Comparison of ENCODE assay signal across 8 cellular contexts in the genomic region with DNA sequence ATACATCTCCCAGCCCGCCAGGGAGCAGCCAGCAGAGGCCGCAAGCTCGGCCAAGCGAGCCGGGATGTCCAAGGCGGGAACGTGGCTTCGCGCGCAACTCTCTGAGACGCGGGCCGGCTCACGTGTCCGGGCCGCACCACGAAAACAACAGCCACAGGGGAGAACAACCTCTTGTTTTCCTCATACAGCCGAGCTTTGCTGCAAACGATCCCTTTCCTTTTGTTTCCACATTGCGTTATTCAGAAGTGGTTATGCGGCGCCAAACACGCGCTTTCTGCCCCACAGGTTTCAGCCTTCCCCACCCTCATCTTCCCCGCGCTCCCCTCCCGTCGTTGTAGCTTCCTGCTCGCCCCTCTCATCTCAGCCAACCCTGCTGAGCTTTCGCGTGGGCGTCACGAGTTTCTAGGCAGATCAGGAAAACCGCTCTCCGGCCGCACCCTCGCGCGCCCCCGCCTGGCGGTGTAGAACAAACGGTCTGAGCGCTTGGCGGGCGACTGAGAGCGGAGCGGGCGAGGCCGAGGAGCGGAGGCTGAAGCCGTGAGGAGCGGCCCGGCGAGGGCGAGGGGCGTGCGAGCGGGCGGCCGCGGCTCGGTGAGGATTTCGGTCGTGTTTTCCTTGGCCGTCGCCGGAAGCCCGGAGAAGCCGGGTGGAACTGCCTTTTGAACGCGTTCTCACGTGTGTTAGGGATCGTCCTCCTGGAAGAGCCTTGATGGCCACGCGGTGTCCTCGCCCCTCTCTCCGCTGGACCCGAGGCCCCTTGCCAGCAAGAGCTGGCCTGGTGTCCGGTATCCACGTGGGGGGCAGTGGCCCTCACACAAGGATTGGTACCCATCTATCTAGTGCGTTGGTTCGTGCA. TPM values are rescaled to one million over a fixed set of nuclear protein-coding genes. Genes with fewer than 3 reads are reported as not detected.
DNase-seq lines count a peak whose midpoint lies in the region; ATAC-seq and TF ChIP-seq lines count a peak whose summit lies in the region.

No MANE protein-coding gene starts in this region.

- no peaks in the 10 kb centered on the region for H4K20me1 ChIP-seq in hepatocyte (ENCODE audit: insufficient read depth, poor library complexity, severe bottlenecking)

- H3K9me2 ChIP-seq in hepatocyte (replicated peaks; ENCODE audit: insufficient read depth): no peaks in the 10 kb centered on the region

- H3K9me3 ChIP-seq in ascending aorta: no peaks in the 10 kb centered on the region
- H3K9me3 ChIP-seq in hepatocyte (ENCODE audit: low read depth): no peaks in the 10 kb centered on the region
- H3K9me3 ChIP-seq in aorta (ENCODE audit: control insufficient read depth, low read length): no peaks in the 10 kb centered on the region

- H3K27ac Mint-ChIP-seq in T-helper 1 cell treated with Interleukin-12 subunit alpha and Interleukin-12 subunit beta and Interleukin-4 antibody, amounts not matched to agents 30 μg/mL and 1 μg/mL, for 36 hours: peak overlapping the region; percentile 96

- H3K36me3 Mint-ChIP-seq in T-helper 1 cell treated with Interleukin-12 subunit alpha and Interleukin-12 subunit beta and Interleukin-4 antibody, amounts not matched to agents 30 μg/mL and 1 μg/mL, for 36 hours (ENCODE audit: low read depth): peaks cover 9% of the 10 kb centered on the region

- H3K27ac ChIP-seq in ascending aorta: peak overlapping the region; percentile 36 to 41
- H3K27ac ChIP-seq in hepatocyte: no peak overlapping the region
- H3K27ac ChIP-seq in aorta (ENCODE audit: low read depth in 1 of 2, low read length in 2 of 2): no peak overlapping the region

- H3K36me3 ChIP-seq in ascending aorta: no peaks in the 10 kb centered on the region
- H3K36me3 ChIP-seq in hepatocyte (replicated peaks; ENCODE audit: insufficient read depth, low read depth): no peaks in the 10 kb centered on the region
- no peaks in the 10 kb centered on the region for H3K36me3 ChIP-seq in aorta (ENCODE audit: control insufficient read depth in 1 of 2, insufficient read depth in 2 of 2, low read length in 1 of 2)

- TF ChIP-seq CTCF in ascending aorta (IDR thresholded peaks at IDR 0.05) (peak; percentile 73 to 84 (median 84)), hepatocyte (IDR thresholded peaks at IDR 0.05; ENCODE audit: poor library complexity) (peak; percentile 71)

- peak overlapping the region; percentile 84 for H2AFZ ChIP-seq in hepatocyte

- peaks cover 3 to 5% of the 10 kb centered on the region in 2 donors for H3K4me1 ChIP-seq in ascending aorta
- peaks cover 5% of the 10 kb centered on the region for H3K4me1 ChIP-seq in hepatocyte (ENCODE audit: insufficient read depth)
- no peaks in the 10 kb centered on the region for H3K4me1 ChIP-seq in aorta (ENCODE audit: control insufficient read depth in 1 of 2, insufficient read depth in 2 of 2, low read length in 2 of 2)

- H3K4me1 Mint-ChIP-seq in T-helper 1 cell treated with Interleukin-12 subunit alpha and Interleukin-12 subunit beta and Interleukin-4 antibody, amounts not matched to agents 30 μg/mL and 1 μg/mL, for 36 hours (ENCODE audit: low read depth): peaks cover 21% of the 10 kb centered on the region

- intact Hi-C loops in ascending aorta (cut with DNase I) (no loop called here), aorta (cut with DNase I) (loop anchor here in 1 of 2 donors (5.0 kb wide), 1 partner anchor 283 kb away; the partner anchor contains the start of gene ERN1)

- H3K9me3 Mint-ChIP-seq in T-helper 1 cell treated with Interleukin-12 subunit alpha and Interleukin-12 subunit beta and Interleukin-4 antibody, amounts not matched to agents 30 μg/mL and 1 μg/mL, for 36 hours: peaks cover 7% of the 10 kb centered on the region

- H3K27me3 Mint-ChIP-seq in T-helper 1 cell treated with Interleukin-12 subunit alpha and Interleukin-12 subunit beta and Interleukin-4 antibody, amounts not matched to agents 30 μg/mL and 1 μg/mL, for 36 hours (ENCODE audit: low read depth): peaks cover 24% of the 10 kb centered on the region

- peak overlapping the region; percentile 82 for H3K4me2 ChIP-seq in hepatocyte

- peak overlapping the region; percentile 81 for H3K4me3 Mint-ChIP-seq in T-helper 1 cell treated with Interleukin-12 subunit alpha and Interleukin-12 subunit beta and Interleukin-4 antibody, amounts not matched to agents 30 μg/mL and 1 μg/mL, for 36 hours

- ATAC-seq in HG03460 (IDR thresholded peaks at IDR 0.05; ENCODE audit: unreplicated experiment): peak; percentile 89
- ATAC-seq in aorta (ENCODE audit: low FRiP score): peak; percentile 96

- H3K4me3 ChIP-seq in ascending aorta (peak overlapping the region; percentile 23 to 56), hepatocyte (no peak overlapping the region), aorta (ENCODE audit: low read length in 2 of 2) (no peak overlapping the region)

- H3K79me2 ChIP-seq in hepatocyte: no peaks in the 10 kb centered on the region

- DNase-seq in AG08395 (ENCODE audit: low spot score): peak; percentile 95
- peak; percentile 96 for DNase-seq in GM19238 (ENCODE audit: insufficient read length, low spot score)
- DNase-seq in ascending aorta (ENCODE audit: low spot score in 2 of 2): peak; percentile 69 to 95
- peak; percentile 94 for DNase-seq in hepatocyte (ENCODE audit: low spot score)
- peak; percentile 94 for DNase-seq in retina
- peak; percentile 96 to 98 for DNase-seq in aorta

- WGBS in hepatocyte (ENCODE audit: low lambda C conversion rate, missing lambda C conversion rate): 33% methylated on average over 68 of the region's 82 CpGs
- 7 to 9% methylated on average over 71 to 82 of the region's 82 CpGs for WGBS in aorta, 2 donors

- H3K27me3 ChIP-seq in ascending aorta: no peaks in the 10 kb centered on the region
- no peaks in the 10 kb centered on the region for H3K27me3 ChIP-seq in hepatocyte
- H3K27me3 ChIP-seq in aorta (ENCODE audit: control insufficient read depth in 1 of 2, insufficient read depth in 2 of 2, low read length in 1 of 2): no peaks in the 10 kb centered on the region

RNA-seq across cellular contexts. Expression of gene SMARCD2, which starts 6.6 kb away (rescaled TPM):
- total RNA-seq in ascending aorta: 78.0 TPM
- 55.5 and 65.7 TPM in 2 replicates for total RNA-seq in hepatocyte
- 46.0 and 52.9 TPM in 2 replicates for polyA plus RNA-seq in hepatocyte
- 10 to 100 TPM; 43.0 to 69.7 TPM for total RNA-seq in aorta
- 10 to 100 TPM; 37.9 to 61.5 TPM for polyA plus RNA-seq in aorta

RNA-seq across cellular contexts. Expression of gene FTSJ3, which starts 21.6 kb away (rescaled TPM):
- 18.2 TPM for total RNA-seq in ascending aorta
- 27.0 and 28.5 TPM in 2 replicates for total RNA-seq in hepatocyte
- polyA plus RNA-seq in hepatocyte: 28.5 and 30.0 TPM in 2 replicates
- total RNA-seq in aorta: 10 to 100 TPM; 29.4 to 38.1 TPM
- polyA plus RNA-seq in aorta: 10 to 100 TPM; 10.0 to 30.0 TPM

RNA-seq across cellular contexts. Expression of gene PSMC5, which starts 21.8 kb away (rescaled TPM):
- 83.7 TPM for total RNA-seq in ascending aorta
- total RNA-seq in hepatocyte: 37.3 and 46.6 TPM in 2 replicates
- 129 and 132 TPM in 2 replicates for polyA plus RNA-seq in hepatocyte
- 10 to 100 TPM; 81.1 to 92.9 TPM for total RNA-seq in aorta
- polyA plus RNA-seq in aorta: 100 to 1,000 TPM; 144 to 208 TPM

RNA-seq across cellular contexts. Expression of gene CSH2, which starts 24.4 kb away (rescaled TPM):
- total RNA-seq in ascending aorta (not detected), hepatocyte (1.4 and 2.8 TPM in 2 replicates), aorta (not detected)
- polyA plus RNA-seq in hepatocyte (0.84 TPM in 1 of 2 replicates, not detected in the other), aorta (not detected)

RNA-seq across cellular contexts. Expression of gene GH2, which starts 32.7 kb away (rescaled TPM):
- not detected for total RNA-seq in ascending aorta
- not detected in 2 replicates for total RNA-seq in hepatocyte
- polyA plus RNA-seq in hepatocyte: 1.8 TPM in 1 of 2 replicates, not detected in the other
- not detected for total RNA-seq in aorta
- polyA plus RNA-seq in aorta: not detected

Comparison
In these comparisons a context has a peak if more than half of its experiments do, and no peak if none do; other contexts are left out.
1. H3K27ac ChIP-seq: peak in ascending aorta (2 of 2); none in hepatocyte (single experiment) and aorta (0 of 2).
2. H3K4me3 ChIP-seq: peak in ascending aorta (2 of 2); none in hepatocyte (single experiment) and aorta (0 of 2).
3. Peak in every context shown above with its lines, with median percentiles within 50 percentile points of each other: DNase-seq.